9 cellular contexts compared by ENCODE assay signal in the genomic region with DNA sequence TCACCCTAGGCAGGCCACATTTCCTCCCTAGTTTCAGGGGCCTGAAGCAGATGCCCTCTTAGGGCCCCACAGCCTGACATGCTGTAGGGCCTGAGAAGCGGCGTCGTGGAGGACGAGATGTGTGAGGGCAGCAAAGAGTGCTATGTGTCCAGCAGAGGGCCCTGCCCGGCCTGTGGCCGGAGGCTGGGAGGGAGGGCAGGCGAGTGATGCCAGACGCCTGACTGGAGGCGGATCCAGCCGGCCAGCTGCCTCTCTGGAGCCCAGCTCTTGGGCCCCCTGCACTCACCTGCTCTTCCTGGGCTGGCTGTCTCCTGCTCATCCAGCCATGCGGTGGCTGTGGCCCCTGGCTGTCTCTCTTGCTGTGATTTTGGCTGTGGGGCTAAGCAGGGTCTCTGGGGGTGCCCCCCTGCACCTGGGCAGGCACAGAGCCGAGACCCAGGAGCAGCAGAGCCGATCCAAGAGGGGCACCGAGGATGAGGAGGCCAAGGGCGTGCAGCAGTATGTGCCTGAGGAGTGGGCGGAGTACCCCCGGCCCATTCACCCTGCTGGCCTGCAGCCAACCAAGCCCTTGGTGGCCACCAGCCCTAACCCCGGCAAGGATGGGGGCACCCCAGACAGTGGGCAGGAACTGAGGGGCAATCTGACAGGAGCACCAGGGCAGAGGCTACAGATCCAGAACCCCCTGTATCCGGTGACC. TPM values are rescaled to one million over a fixed set of nuclear protein-coding genes. Genes with fewer than 3 reads are reported as not detected.
DNase-seq lines count a peak whose midpoint lies in the region; ATAC-seq, FAIRE-seq and TF ChIP-seq lines count a peak whose summit lies in the region.
"Had no signal": no experiment of that assay in that cellular context is flagged by ENCODE, and none has a peak within 500 bp of the region (broad histone marks: within the 10 kb centered on the region; RNA-seq: fewer than 3 reads in every experiment).

A gene with protein sequence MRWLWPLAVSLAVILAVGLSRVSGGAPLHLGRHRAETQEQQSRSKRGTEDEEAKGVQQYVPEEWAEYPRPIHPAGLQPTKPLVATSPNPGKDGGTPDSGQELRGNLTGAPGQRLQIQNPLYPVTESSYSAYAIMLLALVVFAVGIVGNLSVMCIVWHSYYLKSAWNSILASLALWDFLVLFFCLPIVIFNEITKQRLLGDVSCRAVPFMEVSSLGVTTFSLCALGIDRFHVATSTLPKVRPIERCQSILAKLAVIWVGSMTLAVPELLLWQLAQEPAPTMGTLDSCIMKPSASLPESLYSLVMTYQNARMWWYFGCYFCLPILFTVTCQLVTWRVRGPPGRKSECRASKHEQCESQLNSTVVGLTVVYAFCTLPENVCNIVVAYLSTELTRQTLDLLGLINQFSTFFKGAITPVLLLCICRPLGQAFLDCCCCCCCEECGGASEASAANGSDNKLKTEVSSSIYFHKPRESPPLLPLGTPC (plus strand): TSS at position 279 of the 697 bp plus-strand sequence. CDS start 47 bp downstream, at position 326.

- H3K27ac ChIP-seq in PC-9 = no peak within 1 kb of the TSS
- no peak within 1 kb of the TSS for H3K27ac ChIP-seq in fibroblast of lung (ENCODE audit: insufficient read depth, low read length)
- H3K27ac ChIP-seq in neuronal stem cell (replicated peaks; ENCODE audit: low read length) = no peak within 1 kb of the TSS
- H3K27ac ChIP-seq in small intestine (ENCODE audit: low read depth in 1 of 2, low read length in 1 of 2) = no peak within 1 kb of the TSS

- peak within 1 kb of the TSS; percentile 68 for H4K8ac ChIP-seq in neuronal stem cell (ENCODE audit: low read depth, low read length)

- no TSS peak for BruUV-seq in PC-9 (replicated peaks; lab: Mats Ljungman, UMichigan)

- no peak within 1 kb of the TSS for H3K4ac ChIP-seq in neuronal stem cell (ENCODE audit: low read length)

- H3K36me3 ChIP-seq in PC-9 (ENCODE audit: low read depth) = no peaks in the 10 kb centered on the region
- no peaks in the 10 kb centered on the region for H3K36me3 ChIP-seq in fibroblast of lung (ENCODE audit: control insufficient read depth, insufficient read depth, low read length)
- H3K36me3 ChIP-seq in neuronal stem cell (replicated peaks in 1 of 2; ENCODE audit: control insufficient read depth in 2 of 2, insufficient read depth in 2 of 2, low read length in 2 of 2) = no peaks in the 10 kb centered on the region
- H3K36me3 ChIP-seq in small intestine (ENCODE audit: control insufficient read depth in 2 of 2, insufficient read depth in 2 of 2, low read length in 2 of 2) = no peaks in the 10 kb centered on the region

- H3F3A ChIP-seq in PC-9 (ENCODE audit: insufficient read depth, low read depth) = peaks cover 11% of the 10 kb centered on the region

- H3K14ac ChIP-seq in neuronal stem cell (ENCODE audit: low read length) = no peak within 1 kb of the TSS

- no peaks in the 10 kb centered on the region for H4K20me1 ChIP-seq in PC-9 (ENCODE audit: insufficient read depth)
- no peaks in the 10 kb centered on the region for H4K20me1 ChIP-seq in fibroblast of lung (ENCODE audit: control insufficient read depth, extremely low read depth, insufficient read depth, low read length)

- POLR2A ChIA-PET in PC-9 (lab: Charles Lee; ENCODE audit: unreplicated experiment) = no interaction called here

- H2AK5ac ChIP-seq in neuronal stem cell (ENCODE audit: low read depth, low read length) = peak within 1 kb of the TSS; percentile 93

- peak within 1 kb of the TSS; percentile 57 for H4K91ac ChIP-seq in neuronal stem cell (ENCODE audit: low read depth, low read length, poor library complexity)

- H2BK15ac ChIP-seq in neuronal stem cell (ENCODE audit: low read length) = peak within 1 kb of the TSS; percentile 87

- H3K9me3 ChIP-seq in PC-9 (ENCODE audit: insufficient read depth, low read depth) (no peaks in the 10 kb centered on the region), fibroblast of lung (ENCODE audit: control insufficient read depth, insufficient read depth, low read depth, low read length) (no peaks in the 10 kb centered on the region), neuronal stem cell (replicated peaks in 1 of 2; ENCODE audit: control insufficient read depth in 2 of 2, insufficient read depth in 1 of 2, low read depth in 1 of 2, low read length in 2 of 2) (peaks cover 0 to 2% of the 10 kb centered on the region in 2 donors), small intestine (ENCODE audit: control insufficient read depth, low read depth) (no peaks in the 10 kb centered on the region)

- no CpG with 5 or more reads among the region's 19 CpGs for WGBS in neuronal stem cell (ENCODE audit: extremely low coverage in 2 of 2, insufficient read length in 2 of 2, insufficient replicate concordance in 1 of 2), 2 donors
- WGBS in small intestine, 3 donors = 69 to 81% (median 71%) methylated on average over 18 to 19 of the region's 19 CpGs

- no peak within 1 kb of the TSS for H2AFZ ChIP-seq in PC-9
- H2AFZ ChIP-seq in fibroblast of lung (ENCODE audit: low read length) = no peak within 1 kb of the TSS
- H2AFZ ChIP-seq in neuronal stem cell (ENCODE audit: low read length) = peak within 1 kb of the TSS; percentile 84

- intact Hi-C loops in PC-9 (cut with micrococcal nuclease; ENCODE audit: unreplicated experiment) = loop anchor here (1.0 kb wide), 1 partner anchor 13 kb away; no protein-coding TSS in a partner anchor

- DNase-seq in COLO668 (lab: John Stamatoyannopoulos, UW; ENCODE audit: unreplicated experiment) = peak; percentile 80
- peak; percentile 51 to 65 for DNase-seq in PC-9
- DNase-seq in fibroblast of lung (ENCODE audit: low read depth in 2 of 2) = peak; percentile 32 to 55
- no peak for DNase-seq in neuronal stem cell (ENCODE audit: low spot score)
- no peak for DNase-seq in small intestine
- no peak for DNase-seq in NCI-H187 treated with DMSO at 0.1 percent for 48 hours (lab: John Stamatoyannopoulos, UW)

- no peaks in the 10 kb centered on the region for H3K79me1 ChIP-seq in neuronal stem cell (ENCODE audit: low read depth, low read length)

- no peak for ATAC-seq in HG02571 (IDR thresholded peaks at IDR 0.05; ENCODE audit: unreplicated experiment)
- no peak for ATAC-seq in GM19395 (IDR thresholded peaks at IDR 0.05; ENCODE audit: unreplicated experiment)
- ATAC-seq: activated naive CD4-positive, alpha-beta T cell treated with anti-CD3 and anti-CD28 coated beads, Interleukin-2, amount 50 U/mL, for 72 hours had no signal

- peaks cover 11% of the 10 kb centered on the region for H3K4me1 ChIP-seq in PC-9 (replicated peaks; ENCODE audit: insufficient read depth)
- H3K4me1 ChIP-seq in fibroblast of lung (ENCODE audit: control insufficient read depth, extremely low read depth, insufficient read depth, low read length) = peaks cover 2% of the 10 kb centered on the region
- H3K4me1 ChIP-seq in neuronal stem cell (ENCODE audit: control insufficient read depth in 2 of 2, insufficient read depth in 1 of 2, low read depth in 1 of 2, low read length in 2 of 2) = peaks cover 0 to 5% of the 10 kb centered on the region in 2 donors
- H3K4me1 ChIP-seq in small intestine (ENCODE audit: control insufficient read depth in 2 of 2, insufficient read depth in 1 of 2, low read depth in 1 of 2, low read length in 1 of 2) = no peaks in the 10 kb centered on the region

- H3K79me2 ChIP-seq in PC-9 (ENCODE audit: low read depth) (no peaks in the 10 kb centered on the region), fibroblast of lung (ENCODE audit: control insufficient read depth, insufficient read depth, low read length) (no peaks in the 10 kb centered on the region)

- H2BK5ac ChIP-seq in neuronal stem cell (ENCODE audit: low read length) = no peak within 1 kb of the TSS

- TF ChIP-seq CTCF in PC-9 (conservative IDR thresholded peaks at IDR 0.05) (peak; percentile 57), fibroblast of lung (conservative IDR thresholded peaks at IDR 0.05 in 1 of 2, IDR thresholded peaks at IDR 0.05 in 1 of 2; ENCODE audit: low read depth in 1 of 2, low read length in 2 of 2) (peak; percentile 51 to 63)

- H3K9me2 ChIP-seq in PC-9 (ENCODE audit: insufficient read depth) = no peaks in the 10 kb centered on the region

- CTCF ChIA-PET in PC-9 (lab: Charles Lee) = interaction anchor here (0.6 to 0.8 kb wide), 5 partner anchors 15 to 551 kb away, joined by 3 to 13 read pairs (median 4); no protein-coding TSS in a partner anchor

- H3K4me2 ChIP-seq in PC-9 (no peak within 1 kb of the TSS), fibroblast of lung (ENCODE audit: extremely low read depth, insufficient read depth, low read length) (no peak within 1 kb of the TSS), neuronal stem cell (ENCODE audit: insufficient read depth, low read length, poor library complexity, severe bottlenecking) (no peak within 1 kb of the TSS)

- H3K18ac ChIP-seq in neuronal stem cell (ENCODE audit: low read length) = peak within 1 kb of the TSS; percentile 80

- FAIRE-seq in small intestine (lab: Jason Lieb, UNC) = no peak

- no peak within 1 kb of the TSS for H3K4me3 ChIP-seq in PC-9
- no peak within 1 kb of the TSS for H3K4me3 ChIP-seq in fibroblast of lung (replicated peaks in 1 of 4; ENCODE audit: control extremely low read depth in 1 of 4, insufficient read depth in 1 of 4, low read depth in 3 of 4, low read length in 4 of 4)
- no peak within 1 kb of the TSS for H3K4me3 ChIP-seq in neuronal stem cell (ENCODE audit: low read length in 2 of 2)
- H3K4me3 ChIP-seq in small intestine (ENCODE audit: low read depth in 1 of 2, low read length in 2 of 2) = no peak within 1 kb of the TSS

- H2BK120ac ChIP-seq in neuronal stem cell (ENCODE audit: low read depth, low read length) = no peak within 1 kb of the TSS

- H3K9ac ChIP-seq in fibroblast of lung (ENCODE audit: insufficient read depth, low read length) = no peak within 1 kb of the TSS
- peak within 1 kb of the TSS; percentile 75 for H3K9ac ChIP-seq in neuronal stem cell (ENCODE audit: low read depth, low read length, poor library complexity)

- no peaks in the 10 kb centered on the region for H3K27me3 ChIP-seq in PC-9 (ENCODE audit: insufficient read depth, low read depth)
- peaks cover 19% of the 10 kb centered on the region for H3K27me3 ChIP-seq in fibroblast of lung (ENCODE audit: control insufficient read depth, insufficient read depth, low read length)
- H3K27me3 ChIP-seq in neuronal stem cell (ENCODE audit: control insufficient read depth in 3 of 3, insufficient read depth in 3 of 3, low read depth in 1 of 3, low read length in 3 of 3) = peaks cover 0 to 6% (median 0%) of the 10 kb centered on the region in 3 experiments
- no peaks in the 10 kb centered on the region for H3K27me3 ChIP-seq in small intestine (ENCODE audit: control insufficient read depth in 2 of 2, insufficient read depth in 2 of 2, low read length in 2 of 2)

- peak within 1 kb of the TSS; percentile 48 for H3K23ac ChIP-seq in neuronal stem cell (ENCODE audit: low read depth, low read length, poor library complexity)

- no peak within 1 kb of the TSS for H2BK12ac ChIP-seq in neuronal stem cell (ENCODE audit: low read length)

RNA-seq across cellular contexts. Expression of the gene that starts here (rescaled TPM):
- total RNA-seq in PC-9 (2021) = 0.30 and 0.33 TPM in 2 replicates
- not detected in 2 replicates for total RNA-seq in fibroblast of lung
- not detected in 2 replicates for polyA plus RNA-seq in fibroblast of lung
- 0.02 and 0.05 TPM in 2 replicates for polyA plus RNA-seq in fibroblast of lung (2012)
- polyA minus RNA-seq in fibroblast of lung (ENCODE audit: low replicate concordance) = not detected in 2 replicates
- 0.06 TPM for polyA plus RNA-seq in neuronal stem cell (2013, experiment 1 of 2)
- polyA plus RNA-seq in neuronal stem cell (2013, experiment 2 of 2) = 0.08 TPM
- polyA plus RNA-seq in small intestine = under 1 TPM in 2 of 3 donors, not detected in 1; 0.22 to 0.37 TPM
- total RNA-seq: activated naive CD4-positive, alpha-beta T cell treated with anti-CD3 and anti-CD28 coated beads, Interleukin-2, amount 50 U/mL, for 72 hours had no signal

Comparison
In these comparisons a context has a peak if more than half of its experiments do, and no peak if none do; other contexts are left out.
1. Peak in DNase-seq in PC-9; RNA of the gene not detected or under 1 TPM.
2. Peak in DNase-seq in fibroblast of lung; RNA of the gene not detected or under 1 TPM.